6 cellular contexts compared by ENCODE assay signal in genomic region chr16:2515180-2515803, GRCh38. TPM values are rescaled to one million over a fixed set of nuclear protein-coding genes. Genes with fewer than 3 reads are reported as not detected.
A peak's percentile ranks its signal among the peaks of the same experiment; 100 is the strongest.
DNase-seq lines count a peak whose midpoint lies in the region; ATAC-seq, FAIRE-seq and TF ChIP-seq lines count a peak whose summit lies in the region.

No MANE protein-coding gene starts in this region.

- 37% methylated on average over 3 of the region's 13 CpGs for WGBS in HepG2 (ENCODE audit: low lambda C conversion rate)

- H4K20me1 ChIP-seq in HepG2 (ENCODE audit: insufficient read depth, low read length) = peaks cover 52% of the 10 kb centered on the region

- peak; percentile 51 for DNase-seq in CD1c-positive myeloid dendritic cell (ENCODE audit: extremely low spot score)
- DNase-seq in HepG2 (ENCODE audit: low spot score) = no peak
- DNase-seq in GM13977 (ENCODE audit: low spot score) = no peak
- DNase-seq in NCI-H748 (lab: John Stamatoyannopoulos, UW; ENCODE audit: unreplicated experiment) = no peak

- peaks cover 68% of the 10 kb centered on the region for H3K4me1 ChIP-seq in HepG2 (ENCODE audit: insufficient read depth, low read length)

- in situ Hi-C loops in HepG2 (cut with HindIII; ENCODE audit: extremely low pct_ligation_motif_present, low pct_unique_long_range_greater_than_20kb) (no loop called here), GM13977 (cut with MboI; ENCODE audit: low pct_unique_long_range_greater_than_20kb, low sequenced_read_pairs, unreplicated experiment) (no loop called here)

- CTCF ChIA-PET in HepG2 (lab: Yijun Ruan, JAX; ENCODE audit: low intra/inter-chr PET ratio, low total read pairs) = no interaction called here

- H3K79me2 ChIP-seq in HepG2 (ENCODE audit: insufficient read depth, low read length) = peaks cover 49% of the 10 kb centered on the region

- TSS peak; percentile 60 for BruUV-seq in HepG2 (replicated peaks; lab: Mats Ljungman, UMichigan)

- ATAC-seq in HepG2 (no peak), HG03097 (IDR thresholded peaks at IDR 0.05; ENCODE audit: low FRiP score, unreplicated experiment) (no peak)

- H3K4me3 ChIP-seq in WI38 (ENCODE audit: low read depth, low read length) (peak overlapping the region; percentile 92), HepG2 (replicated peaks in 1 of 3; ENCODE audit: insufficient read depth in 1 of 3, low read depth in 2 of 3, low read length in 3 of 3) (peak overlapping the region; percentile 89 to 97 (median 94))

- peak overlapping the region; percentile 84 for H3K4me2 ChIP-seq in HepG2 (ENCODE audit: low read depth, low read length)

- no peak for FAIRE-seq in HepG2 (lab: Jason Lieb, UNC)

- no peak for TF ChIP-seq RAD21 in HepG2 (CRISPR knock-in tag; IDR thresholded peaks at IDR 0.05)

- POLR2A ChIA-PET in HepG2 (lab: Yijun Ruan, JAX) = interaction anchor here (0.6 to 4.2 kb wide), 7 partner anchors 9 to 743 kb away, joined by 3 to 42 read pairs (median 4); partner anchors contain the start of gene PDPK1

- H3K9me3 ChIP-seq in HepG2 (ENCODE audit: low read length) = no peaks in the 10 kb centered on the region

- peak overlapping the region; percentile 91 for H3K27ac ChIP-seq in HepG2 (ENCODE audit: extremely low read length, insufficient read depth, low read length)

- intact Hi-C loops in HepG2 (cut with micrococcal nuclease; ENCODE audit: unreplicated experiment) = no loop called here

- TF ChIP-seq EP300 in HepG2 (IDR thresholded peaks at IDR 0.05; ENCODE audit: low read depth in 2 of 2, low read length in 2 of 2) = no peak
- TF ChIP-seq EP300 in HepG2 (CRISPR knock-in tag; IDR thresholded peaks at IDR 0.05; ENCODE audit: borderline replicate concordance) = no peak

- peak overlapping the region; percentile 93 for H3K9ac ChIP-seq in HepG2 (ENCODE audit: insufficient read depth, low read depth, low read length)

- no peaks in the 10 kb centered on the region; a peak in 1 of 5 replicates for H3K27me3 ChIP-seq in HepG2 (ENCODE audit: control insufficient read depth in 1 of 2, insufficient read depth in 2 of 2, low read length in 2 of 2)

- TF ChIP-seq POLR2A in HepG2 (IDR thresholded peaks at IDR 0.05; ENCODE audit: insufficient read depth in 1 of 2, low read depth in 2 of 2, low read length in 2 of 2) = no peak

- no peak overlapping the region for H2AFZ ChIP-seq in HepG2 (ENCODE audit: low read length)

- peaks cover 2 to 14% of the 10 kb centered on the region in 2 experiments; a peak in 4 of 5 replicates for H3K36me3 ChIP-seq in HepG2 (replicated peaks in 1 of 2; ENCODE audit: control insufficient read depth in 1 of 2, insufficient read depth in 2 of 2, low read length in 2 of 2)

- TF ChIP-seq CTCF in WI38 (IDR thresholded peaks at IDR 0.05; ENCODE audit: low read depth, low read length) = no peak
- TF ChIP-seq CTCF in HepG2 (CRISPR knock-in tag; IDR thresholded peaks at IDR 0.05) = no peak
- no peak for TF ChIP-seq CTCF in GM13977 (IDR thresholded peaks at IDR 0.05; ENCODE audit: extremely low read depth, insufficient read depth, missing control alignments)

RNA-seq across cellular contexts. Expression of gene ATP6V0C, which starts 1.5 kb away (rescaled TPM):
- total RNA-seq in HepG2 (2016; rRNA removed; fragmentation: Illumina TruSeq; extraction: Trizol) = 7.2 and 10.4 TPM in 2 replicates
- total RNA-seq in HepG2 (2016; cell fraction: cytosol; rRNA removed; fragmentation: Illumina TruSeq; extraction: Trizol; ENCODE audit: low read depth) = 7.6 and 9.4 TPM in 2 replicates
- 5.7 and 10.1 TPM in 2 replicates for total RNA-seq in HepG2 (2016; cell fraction: insoluble cytoplasmic fraction; rRNA removed; fragmentation: Illumina TruSeq; extraction: Trizol)
- 11.1 and 14.0 TPM in 2 replicates for total RNA-seq in HepG2 (2016; cell fraction: membrane; rRNA removed; fragmentation: Illumina TruSeq; extraction: Trizol)
- total RNA-seq in HepG2 (2016; cell fraction: nucleus; rRNA removed; fragmentation: Illumina TruSeq; extraction: Trizol) = 13.6 and 17.3 TPM in 2 replicates
- polyA plus RNA-seq in HepG2 (2011; rRNA removed) = 20.1 and 21.1 TPM in 2 replicates
- 29.7 and 32.0 TPM in 2 replicates for polyA plus RNA-seq in HepG2 (2011; cell fraction: cytosol; rRNA removed)
- 42.5 and 51.4 TPM in 2 replicates for polyA plus RNA-seq in HepG2 (2011; cell fraction: nucleus; rRNA removed)
- polyA plus RNA-seq in HepG2 (2012) = 133 and 154 TPM in 2 replicates
- polyA plus RNA-seq in HepG2 (2016; cell fraction: cytosol; fragmentation: Illumina TruSeq; extraction: Trizol; ENCODE audit: low read depth) = 106 and 119 TPM in 2 replicates
- polyA plus RNA-seq in HepG2 (2016; cell fraction: insoluble cytoplasmic fraction; fragmentation: Illumina TruSeq; extraction: Trizol; ENCODE audit: low read depth) = 50.3 and 60.7 TPM in 2 replicates
- polyA plus RNA-seq in HepG2 (2016; cell fraction: membrane; fragmentation: Illumina TruSeq; extraction: Trizol; ENCODE audit: low read depth) = 97.9 and 104 TPM in 2 replicates
- 168 and 190 TPM in 2 replicates for polyA plus RNA-seq in HepG2 (2016; cell fraction: nucleus; fragmentation: Illumina TruSeq; extraction: Trizol; ENCODE audit: insufficient read depth, low read depth)
- 20.0 and 29.5 TPM in 2 replicates for polyA minus RNA-seq in HepG2 (2011; rRNA and poly(A)+ RNA removed; ENCODE audit: low replicate concordance)
- 52.8 and 62.5 TPM in 2 replicates for polyA minus RNA-seq in HepG2 (2011; cell fraction: cytosol; rRNA and poly(A)+ RNA removed)
- polyA minus RNA-seq in HepG2 (2011; cell fraction: nucleus; rRNA and poly(A)+ RNA removed) = 10.4 and 11.5 TPM in 2 replicates

RNA-seq across cellular contexts. Expression of gene AMDHD2, which starts 4.9 kb away (rescaled TPM):
- total RNA-seq in HepG2 (2016; rRNA removed; fragmentation: Illumina TruSeq; extraction: Trizol) = 13.8 and 39.1 TPM in 2 replicates
- 14.4 and 16.3 TPM in 2 replicates for total RNA-seq in HepG2 (2016; cell fraction: cytosol; rRNA removed; fragmentation: Illumina TruSeq; extraction: Trizol; ENCODE audit: low read depth)
- total RNA-seq in HepG2 (2016; cell fraction: insoluble cytoplasmic fraction; rRNA removed; fragmentation: Illumina TruSeq; extraction: Trizol) = 15.5 and 37.7 TPM in 2 replicates
- 11.4 and 12.8 TPM in 2 replicates for total RNA-seq in HepG2 (2016; cell fraction: membrane; rRNA removed; fragmentation: Illumina TruSeq; extraction: Trizol)
- 56.5 and 57.9 TPM in 2 replicates for total RNA-seq in HepG2 (2016; cell fraction: nucleus; rRNA removed; fragmentation: Illumina TruSeq; extraction: Trizol)
- polyA plus RNA-seq in HepG2 (2011; rRNA removed) = 33.5 and 51.3 TPM in 2 replicates
- 12.9 and 24.3 TPM in 2 replicates for polyA plus RNA-seq in HepG2 (2011; cell fraction: cytosol; rRNA removed)
- polyA plus RNA-seq in HepG2 (2011; cell fraction: nucleus; rRNA removed) = 624 and 803 TPM in 2 replicates
- polyA plus RNA-seq in HepG2 (2012) = 30.1 and 34.2 TPM in 2 replicates
- 5.3 and 8.4 TPM in 2 replicates for polyA plus RNA-seq in HepG2 (2016; cell fraction: cytosol; fragmentation: Illumina TruSeq; extraction: Trizol; ENCODE audit: low read depth)
- polyA plus RNA-seq in HepG2 (2016; cell fraction: insoluble cytoplasmic fraction; fragmentation: Illumina TruSeq; extraction: Trizol; ENCODE audit: low read depth) = 11.9 and 12.8 TPM in 2 replicates
- 7.2 and 9.8 TPM in 2 replicates for polyA plus RNA-seq in HepG2 (2016; cell fraction: membrane; fragmentation: Illumina TruSeq; extraction: Trizol; ENCODE audit: low read depth)
- polyA plus RNA-seq in HepG2 (2016; cell fraction: nucleus; fragmentation: Illumina TruSeq; extraction: Trizol; ENCODE audit: insufficient read depth, low read depth) = 125 and 129 TPM in 2 replicates
- polyA minus RNA-seq in HepG2 (2011; rRNA and poly(A)+ RNA removed; ENCODE audit: low replicate concordance) = 20.8 and 63.2 TPM in 2 replicates
- polyA minus RNA-seq in HepG2 (2011; cell fraction: cytosol; rRNA and poly(A)+ RNA removed) = 11.8 and 13.7 TPM in 2 replicates
- polyA minus RNA-seq in HepG2 (2011; cell fraction: nucleus; rRNA and poly(A)+ RNA removed) = 81.2 and 102 TPM in 2 replicates

RNA-seq across cellular contexts. Expression of gene CEMP1, which starts 15.9 kb away (rescaled TPM):
- not detected in 2 replicates for total RNA-seq in HepG2 (2016; rRNA removed; fragmentation: Illumina TruSeq; extraction: Trizol)
- not detected in 2 replicates for total RNA-seq in HepG2 (2016; cell fraction: cytosol; rRNA removed; fragmentation: Illumina TruSeq; extraction: Trizol; ENCODE audit: low read depth)
- total RNA-seq in HepG2 (2016; cell fraction: insoluble cytoplasmic fraction; rRNA removed; fragmentation: Illumina TruSeq; extraction: Trizol) = not detected in 2 replicates
- not detected in 2 replicates for total RNA-seq in HepG2 (2016; cell fraction: membrane; rRNA removed; fragmentation: Illumina TruSeq; extraction: Trizol)
- not detected in 2 replicates for total RNA-seq in HepG2 (2016; cell fraction: nucleus; rRNA removed; fragmentation: Illumina TruSeq; extraction: Trizol)
- polyA plus RNA-seq in HepG2 (2011; rRNA removed) = 0.04 TPM in 1 of 2 replicates, not detected in the other
- polyA plus RNA-seq in HepG2 (2011; cell fraction: cytosol; rRNA removed) = not detected in 2 replicates
- polyA plus RNA-seq in HepG2 (2011; cell fraction: nucleus; rRNA removed) = 0.16 TPM in 1 of 2 replicates, not detected in the other
- not detected in 2 replicates for polyA plus RNA-seq in HepG2 (2012)
- not detected in 2 replicates for polyA plus RNA-seq in HepG2 (2016; cell fraction: cytosol; fragmentation: Illumina TruSeq; extraction: Trizol; ENCODE audit: low read depth)
- polyA plus RNA-seq in HepG2 (2016; cell fraction: insoluble cytoplasmic fraction; fragmentation: Illumina TruSeq; extraction: Trizol; ENCODE audit: low read depth) = not detected in 2 replicates
- polyA plus RNA-seq in HepG2 (2016; cell fraction: membrane; fragmentation: Illumina TruSeq; extraction: Trizol; ENCODE audit: low read depth) = not detected in 2 replicates
- polyA plus RNA-seq in HepG2 (2016; cell fraction: nucleus; fragmentation: Illumina TruSeq; extraction: Trizol; ENCODE audit: insufficient read depth, low read depth) = not detected in 2 replicates
- polyA minus RNA-seq in HepG2 (2011; rRNA and poly(A)+ RNA removed; ENCODE audit: low replicate concordance) = 0.10 and 0.16 TPM in 2 replicates
- not detected in 2 replicates for polyA minus RNA-seq in HepG2 (2011; cell fraction: cytosol; rRNA and poly(A)+ RNA removed)
- 0.37 and 0.52 TPM in 2 replicates for polyA minus RNA-seq in HepG2 (2011; cell fraction: nucleus; rRNA and poly(A)+ RNA removed)

RNA-seq across cellular contexts. Expression of gene PDPK1, which starts 22.5 kb away (rescaled TPM):
- 59.6 and 72.9 TPM in 2 replicates for total RNA-seq in HepG2 (2016; rRNA removed; fragmentation: Illumina TruSeq; extraction: Trizol)
- total RNA-seq in HepG2 (2016; cell fraction: cytosol; rRNA removed; fragmentation: Illumina TruSeq; extraction: Trizol; ENCODE audit: low read depth) = 53.8 and 58.1 TPM in 2 replicates
- 57.5 and 62.0 TPM in 2 replicates for total RNA-seq in HepG2 (2016; cell fraction: insoluble cytoplasmic fraction; rRNA removed; fragmentation: Illumina TruSeq; extraction: Trizol)
- total RNA-seq in HepG2 (2016; cell fraction: membrane; rRNA removed; fragmentation: Illumina TruSeq; extraction: Trizol) = 43.6 and 57.5 TPM in 2 replicates
- total RNA-seq in HepG2 (2016; cell fraction: nucleus; rRNA removed; fragmentation: Illumina TruSeq; extraction: Trizol) = 40.5 and 51.1 TPM in 2 replicates
- 129 TPM in 2 replicates for polyA plus RNA-seq in HepG2 (2011; rRNA removed)
- 93.3 and 120 TPM in 2 replicates for polyA plus RNA-seq in HepG2 (2011; cell fraction: cytosol; rRNA removed)
- polyA plus RNA-seq in HepG2 (2011; cell fraction: nucleus; rRNA removed) = 125 and 138 TPM in 2 replicates
- 68.8 and 96.6 TPM in 2 replicates for polyA plus RNA-seq in HepG2 (2012)
- polyA plus RNA-seq in HepG2 (2016; cell fraction: cytosol; fragmentation: Illumina TruSeq; extraction: Trizol; ENCODE audit: low read depth) = 21.1 and 27.5 TPM in 2 replicates
- polyA plus RNA-seq in HepG2 (2016; cell fraction: insoluble cytoplasmic fraction; fragmentation: Illumina TruSeq; extraction: Trizol; ENCODE audit: low read depth) = 55.5 and 59.6 TPM in 2 replicates
- polyA plus RNA-seq in HepG2 (2016; cell fraction: membrane; fragmentation: Illumina TruSeq; extraction: Trizol; ENCODE audit: low read depth) = 31.1 and 35.0 TPM in 2 replicates
- polyA plus RNA-seq in HepG2 (2016; cell fraction: nucleus; fragmentation: Illumina TruSeq; extraction: Trizol; ENCODE audit: insufficient read depth, low read depth) = 66.4 and 80.4 TPM in 2 replicates
- polyA minus RNA-seq in HepG2 (2011; rRNA and poly(A)+ RNA removed; ENCODE audit: low replicate concordance) = 39.6 and 230 TPM in 2 replicates
- polyA minus RNA-seq in HepG2 (2011; cell fraction: cytosol; rRNA and poly(A)+ RNA removed) = 117 and 142 TPM in 2 replicates
- polyA minus RNA-seq in HepG2 (2011; cell fraction: nucleus; rRNA and poly(A)+ RNA removed) = 118 and 140 TPM in 2 replicates

RNA-seq across cellular contexts. Expression of gene TBC1D24, which starts 40.4 kb away (rescaled TPM):
- total RNA-seq in HepG2 (2016; rRNA removed; fragmentation: Illumina TruSeq; extraction: Trizol) = 13.7 and 17.6 TPM in 2 replicates
- 1.3 and 1.4 TPM in 2 replicates for total RNA-seq in HepG2 (2016; cell fraction: cytosol; rRNA removed; fragmentation: Illumina TruSeq; extraction: Trizol; ENCODE audit: low read depth)
- total RNA-seq in HepG2 (2016; cell fraction: insoluble cytoplasmic fraction; rRNA removed; fragmentation: Illumina TruSeq; extraction: Trizol) = 12.6 and 15.8 TPM in 2 replicates
- 4.8 and 5.7 TPM in 2 replicates for total RNA-seq in HepG2 (2016; cell fraction: membrane; rRNA removed; fragmentation: Illumina TruSeq; extraction: Trizol)
- 12.6 and 14.4 TPM in 2 replicates for total RNA-seq in HepG2 (2016; cell fraction: nucleus; rRNA removed; fragmentation: Illumina TruSeq; extraction: Trizol)
- 7.7 and 8.4 TPM in 2 replicates for polyA plus RNA-seq in HepG2 (2011; rRNA removed)
- 3.7 and 4.9 TPM in 2 replicates for polyA plus RNA-seq in HepG2 (2011; cell fraction: cytosol; rRNA removed)
- 29.9 and 35.0 TPM in 2 replicates for polyA plus RNA-seq in HepG2 (2011; cell fraction: nucleus; rRNA removed)
- 5.7 TPM in 2 replicates for polyA plus RNA-seq in HepG2 (2012)
- polyA plus RNA-seq in HepG2 (2016; cell fraction: cytosol; fragmentation: Illumina TruSeq; extraction: Trizol; ENCODE audit: low read depth) = 1.0 and 1.2 TPM in 2 replicates
- polyA plus RNA-seq in HepG2 (2016; cell fraction: insoluble cytoplasmic fraction; fragmentation: Illumina TruSeq; extraction: Trizol; ENCODE audit: low read depth) = 8.4 and 11.8 TPM in 2 replicates
- polyA plus RNA-seq in HepG2 (2016; cell fraction: membrane; fragmentation: Illumina TruSeq; extraction: Trizol; ENCODE audit: low read depth) = 2.4 and 3.2 TPM in 2 replicates
- 22.4 and 24.8 TPM in 2 replicates for polyA plus RNA-seq in HepG2 (2016; cell fraction: nucleus; fragmentation: Illumina TruSeq; extraction: Trizol; ENCODE audit: insufficient read depth, low read depth)
- polyA minus RNA-seq in HepG2 (2011; rRNA and poly(A)+ RNA removed; ENCODE audit: low replicate concordance) = 11.0 and 28.2 TPM in 2 replicates
- 9.1 and 10.4 TPM in 2 replicates for polyA minus RNA-seq in HepG2 (2011; cell fraction: cytosol; rRNA and poly(A)+ RNA removed)
- 10.0 and 13.8 TPM in 2 replicates for polyA minus RNA-seq in HepG2 (2011; cell fraction: nucleus; rRNA and poly(A)+ RNA removed)
